24 cellular contexts compared by ENCODE assay signal in genomic region chr21:43904316-43904925, GRCh38. TPM values are rescaled to one million over a fixed set of nuclear protein-coding genes. Genes with fewer than 3 reads are reported as not detected.
DNase-seq lines count a peak whose midpoint lies in the region; ATAC-seq and TF ChIP-seq lines count a peak whose summit lies in the region.
"Had no signal": no experiment of that assay in that cellular context is flagged by ENCODE, and none has a peak within 500 bp of the region (broad histone marks: within the 10 kb centered on the region; RNA-seq: fewer than 3 reads in every experiment).

No MANE protein-coding gene starts in this region.

- no peaks in the 10 kb centered on the region for H3K9me3 ChIP-seq in HEK293 (ENCODE audit: control insufficient read depth, insufficient read depth, low read depth, low read length)
- H3K9me3 ChIP-seq in psoas muscle: no peaks in the 10 kb centered on the region
- no peaks in the 10 kb centered on the region for H3K9me3 ChIP-seq in PC-3 (ENCODE audit: low read length)
- H3K9me3 ChIP-seq: BLaER1, MG63 had no signal

- 76 to 80% (median 77%) methylated on average over 16 of the region's 16 CpGs for WGBS in psoas muscle, 3 donors

- H3K36me3 ChIP-seq in HEK293 (ENCODE audit: control insufficient read depth in 2 of 2, insufficient read depth in 1 of 2, low read length in 2 of 2) (peaks cover 0 to 16% of the 10 kb centered on the region in 2 experiments; a peak in 2 of 3 replicates), psoas muscle (ENCODE audit: insufficient read depth in 1 of 2, low read depth in 1 of 2) (no peaks in the 10 kb centered on the region), PC-3 (ENCODE audit: low read depth, low read length) (no peaks in the 10 kb centered on the region)

- H3K9me2 ChIP-seq in PC-3 (replicated peaks; ENCODE audit: low read length): no peaks in the 10 kb centered on the region

- no peak overlapping the region for H2AFZ ChIP-seq in PC-3 (ENCODE audit: low read length)

- intact Hi-C loops in psoas muscle (cut with DNase I) (loop anchor here in 1 of 2 donors (5.0 kb wide), 1 partner anchor 37 kb away; the partner anchor contains the start of gene AGPAT3), PC-3 (cut with micrococcal nuclease) (no loop called here)

- H3K4me1 ChIP-seq in HEK293 (ENCODE audit: control insufficient read depth, insufficient read depth, low read length): no peaks in the 10 kb centered on the region
- peaks cover 26% of the 10 kb centered on the region for H3K4me1 ChIP-seq in psoas muscle
- no peaks in the 10 kb centered on the region for H3K4me1 ChIP-seq in PC-3 (ENCODE audit: insufficient read depth, low read length)
- H3K4me1 ChIP-seq: BLaER1 had no signal

- peaks cover 6% of the 10 kb centered on the region; the same call in 1 of the 2 replicates for H4K20me1 ChIP-seq in PC-3 (ENCODE audit: low read length)

- no peak overlapping the region for H3K9ac ChIP-seq in PC-3 (ENCODE audit: low read length)
- H3K9ac ChIP-seq: BLaER1 had no signal

- no peak for TF ChIP-seq CTCF in C4-2B (conservative IDR thresholded peaks at IDR 0.05)
- TF ChIP-seq CTCF in HEK293 (tag by site-specific recombination; IDR thresholded peaks at IDR 0.05): no peak
- no peak for TF ChIP-seq CTCF in psoas muscle (IDR thresholded peaks at IDR 0.05)
- TF ChIP-seq CTCF in PC-3 (conservative IDR thresholded peaks at IDR 0.05; ENCODE audit: low read depth, low read length): no peak

- peaks cover 19% of the 10 kb centered on the region for H3K79me2 ChIP-seq in PC-3 (ENCODE audit: low read length)

- H3K27ac ChIP-seq in C4-2B: peak overlapping the region; percentile 65
- H3K27ac ChIP-seq in HEK293 (ENCODE audit: extremely low read depth, low read depth, low read length): no peak overlapping the region
- H3K27ac ChIP-seq in psoas muscle: peak overlapping the region; percentile 89
- H3K27ac ChIP-seq in PC-3 (ENCODE audit: low read length): no peak overlapping the region
- H3K27ac ChIP-seq: BLaER1 had no signal

- POLR2A ChIA-PET in HEK293 (lab: Yijun Ruan, JAX) (no interaction called here), PC-3 (lab: Charles Lee; ENCODE audit: unreplicated experiment) (no interaction called here)

- no peak overlapping the region for H3K4me2 ChIP-seq in PC-3 (ENCODE audit: low read length)
- H3K4me2 ChIP-seq: BLaER1 had no signal

- H3F3A ChIP-seq in PC-3 (ENCODE audit: low read length, unreplicated experiment): no peaks in the 10 kb centered on the region

- CTCF ChIA-PET in HEK293 (lab: Yijun Ruan, JAX) (interaction anchor here (1.0 kb wide), 1 partner anchor 36 kb away, joined by 4 read pairs; no protein-coding TSS in a partner anchor), PC-3 (lab: Charles Lee) (no interaction called here)

- BruUV-seq in PC-3 (replicated peaks; lab: Mats Ljungman, UMichigan): no TSS peak

- ATAC-seq in psoas muscle (peak in 3 of 4 donors; percentile 10 to 18 (median 11)), GM18519 (IDR thresholded peaks at IDR 0.05; ENCODE audit: low FRiP score, unreplicated experiment) (no peak), PC-3 (no peak; the same call in 1 of the 2 replicates), GM21528 (IDR thresholded peaks at IDR 0.05; ENCODE audit: low FRiP score, unreplicated experiment) (no peak)
- ATAC-seq: activated T-cell treated with anti-CD3 and anti-CD28 coated beads, Interleukin-2, amount 50 U/mL, for 72 hours; HCT116 had no signal

- H3K27me3 ChIP-seq in psoas muscle (ENCODE audit: insufficient read depth in 3 of 3, low read length in 2 of 3) (no peaks in the 10 kb centered on the region), PC-3 (ENCODE audit: low read length) (no peaks in the 10 kb centered on the region)
- H3K27me3 ChIP-seq: BLaER1, MG63 had no signal

- DNase-seq in iPS-NIHi11 (ENCODE audit: low spot score): peak; percentile 7
- DNase-seq in psoas muscle: no peak
- no peak for DNase-seq in PC-3
- no peak for DNase-seq in NCI-H510A treated with DMSO at 0.1 percent for 48 hours (lab: John Stamatoyannopoulos, UW)
- DNase-seq: activated CD4-positive, alpha-beta T cell treated with anti-CD3 and anti-CD28 coated beads, Interleukin-2, amount 10 ng/mL, durations not matched to agents 24 days and 14 days; activated naive CD4-positive, alpha-beta T cell; activated T-cell treated with anti-CD3 and anti-CD28 coated beads, Interleukin-2, amount 50 U/mL, for 72 hours; COR-L47; DMS79; GDM1; glutamatergic neuron; KG1; kidney glomerular epithelial cell; mesenchymal stem cell; MG63; NCI-H2029 treated with DMSO at 0.1 percent for 48 hours; NCI-H2227 treated with DMSO at 0.1 percent for 48 hours; stimulated activated CD4-positive, alpha-beta T cell treated with anti-CD3 and anti-CD28 coated beads, Interleukin-2, amount 100 ng/mL, for 48 hours had no signal

- H3K4me3 ChIP-seq in HEK293 (ENCODE audit: low read depth, low read length) (no peak overlapping the region), psoas muscle (peak overlapping the region; percentile 2), PC-3 (ENCODE audit: low read length) (no peak overlapping the region)
- H3K4me3 ChIP-seq: BLaER1, MG63 had no signal

TF ChIP-seq in HEK293, 187 proteins besides CTCF, POLR2A, EP300 and RAD21 (continues in another document):
- TF ChIP-seq ZNF561 (tag by site-specific recombination; IDR thresholded peaks at IDR 0.05; ENCODE audit: borderline replicate concordance): no peak
- TF ChIP-seq HOXC10 (CRISPR knock-in tag; IDR thresholded peaks at IDR 0.05): no peak
- no peak for TF ChIP-seq ZNF2 (tag by site-specific recombination; IDR thresholded peaks at IDR 0.05)
- TF ChIP-seq ELK4 (IDR thresholded peaks at IDR 0.05; ENCODE audit: borderline replicate concordance, low read depth, low read length): no peak
- TF ChIP-seq ZNF341 (tag by site-specific recombination; IDR thresholded peaks at IDR 0.05; ENCODE audit: low read depth): no peak
- TF ChIP-seq ZIC2 (tag by site-specific recombination; IDR thresholded peaks at IDR 0.05): peak; percentile 70
- TF ChIP-seq ZNF391 (tag by site-specific recombination; IDR thresholded peaks at IDR 0.05; ENCODE audit: borderline replicate concordance, low read depth): no peak
- no peak for TF ChIP-seq TRIM28 (IDR thresholded peaks at IDR 0.05; ENCODE audit: borderline replicate concordance, low read length)
- no peak for TF ChIP-seq TCF7L2 (IDR thresholded peaks at IDR 0.05; ENCODE audit: borderline replicate concordance, low read depth, low read length)
- no peak for TF ChIP-seq KLF10 (tag by site-specific recombination; IDR thresholded peaks at IDR 0.05)
- TF ChIP-seq GLIS1 (tag by site-specific recombination; IDR thresholded peaks at IDR 0.05): peak; percentile 78
- TF ChIP-seq ZNF18 (tag by site-specific recombination; IDR thresholded peaks at IDR 0.05): no peak
- no peak for TF ChIP-seq ZNF48 (tag by site-specific recombination; IDR thresholded peaks at IDR 0.05)
- no peak for TF ChIP-seq KLF9 (tag by site-specific recombination; IDR thresholded peaks at IDR 0.05; ENCODE audit: low read depth)
- no peak for TF ChIP-seq ATF2 (tag by site-specific recombination; IDR thresholded peaks at IDR 0.05; ENCODE audit: low read depth)
- TF ChIP-seq ZNF692 (tag by site-specific recombination; IDR thresholded peaks at IDR 0.05): peak; percentile 25; the same call in 1 of the 2 replicates
- no peak for TF ChIP-seq MZF1 (tag by site-specific recombination; IDR thresholded peaks at IDR 0.05; ENCODE audit: borderline replicate concordance)

RNA-seq across cellular contexts. Expression of gene AGPAT3, which starts 39.4 kb away (rescaled TPM):
- total RNA-seq in psoas muscle (100 to 1,000 TPM in 1 of 4 donors, 10 to 100 TPM in 3; 47.9 to 117 (median 64.4) TPM), PC-3 (2014; rRNA removed) (76.1 and 91.9 TPM in 2 replicates)
- 10 to 100 TPM; 28.4 to 70.0 (median 35.7) TPM for polyA plus RNA-seq in psoas muscle

Comparison
In these comparisons a context has a peak if more than half of its experiments do, and no peak if none do; other contexts are left out.
1. H3K27ac ChIP-seq: peak in C4-2B (single experiment) and psoas muscle (single experiment); none in HEK293 (single experiment) and PC-3 (single experiment).
2. ATAC-seq: peak in psoas muscle (3 of 4); none in GM18519 (single experiment), PC-3 (single experiment) and GM21528 (single experiment).